Comparison of ENCODE assay signal across 10 cellular contexts in genomic region chr4:9495450-9495849, GRCh38. TPM values are rescaled to one million over a fixed set of nuclear protein-coding genes. Genes with fewer than 3 reads are reported as not detected.
DNase-seq lines count a peak whose midpoint lies in the region; ATAC-seq and TF ChIP-seq lines count a peak whose summit lies in the region.
"Not testable (repeated sequence)": the region's sequence is repeated elsewhere in the genome, so short reads cannot be mapped to it uniquely, and the experiment has no call there.
"Had no signal": no experiment of that assay in that cellular context is flagged by ENCODE, and none has a peak within 500 bp of the region (broad histone marks: within the 10 kb centered on the region; RNA-seq: fewer than 3 reads in every experiment).

No MANE protein-coding gene starts in this region.

- intact Hi-C loops in OCI-LY7 (cut with micrococcal nuclease; ENCODE audit: unreplicated experiment): loop anchor here (5.0 kb wide), 1 partner anchor 522 kb away; no protein-coding TSS in a partner anchor

- TF ChIP-seq CTCF in LNCAP (IDR thresholded peaks at IDR 0.05) (peak; percentile 42), OCI-LY7 (conservative IDR thresholded peaks at IDR 0.05; ENCODE audit: low read length) (peak; percentile 32; the same call in 1 of the 2 replicates), progenitor cell of endocrine pancreas (IDR thresholded peaks at IDR 0.05; ENCODE audit: unreplicated experiment) (peak; percentile 69)

- POLR2A ChIA-PET in OCI-LY7 (lab: Charles Lee); activated CD8-positive, alpha-beta T cell treated with anti-CD3 and anti-CD28 coated beads, Interleukin-2, amount 10 ng/mL, durations not matched to agents 7 days and 5 days (lab: Charles Lee): not testable (repeated sequence)

- not testable (repeated sequence) for H3K4me1 Mint-ChIP-seq in activated CD8-positive, alpha-beta T cell treated with anti-CD3 and anti-CD28 coated beads, Interleukin-2, amount 10 ng/mL, durations not matched to agents 7 days and 5 days (ENCODE audit: low read depth); progenitor cell of endocrine pancreas (ENCODE audit: low read depth)

- CTCF ChIA-PET in OCI-LY7 (lab: Charles Lee; ENCODE audit: unreplicated experiment): not testable (repeated sequence)
- CTCF ChIA-PET in activated CD8-positive, alpha-beta T cell treated with anti-CD3 and anti-CD28 coated beads, Interleukin-2, amount 10 ng/mL, durations not matched to agents 7 days and 5 days (lab: Charles Lee): interaction anchor here (0.7 kb wide), 1 partner anchor 170 kb away, joined by 3 read pairs; no protein-coding TSS in a partner anchor

- H2AFZ ChIP-seq in OCI-LY7 (ENCODE audit: low read length): not testable (repeated sequence)

- H3K9me3 Mint-ChIP-seq in activated CD8-positive, alpha-beta T cell treated with anti-CD3 and anti-CD28 coated beads, Interleukin-2, amount 10 ng/mL, durations not matched to agents 7 days and 5 days (ENCODE audit: insufficient read depth); progenitor cell of endocrine pancreas (ENCODE audit: low read depth): not testable (repeated sequence)

- H3K9me3 ChIP-seq in OCI-LY7 (ENCODE audit: low read length): not testable (repeated sequence)

- H3K4me2 ChIP-seq in OCI-LY7 (ENCODE audit: low read length): not testable (repeated sequence)

- not testable (repeated sequence) for H3K36me3 ChIP-seq in OCI-LY7 (ENCODE audit: insufficient read depth, low read length)

- H3K27me3 Mint-ChIP-seq in activated CD8-positive, alpha-beta T cell treated with anti-CD3 and anti-CD28 coated beads, Interleukin-2, amount 10 ng/mL, durations not matched to agents 7 days and 5 days (ENCODE audit: low read depth): not testable (repeated sequence)
- H3K27me3 Mint-ChIP-seq in progenitor cell of endocrine pancreas: peaks cover 46% of the 10 kb centered on the region

- not testable (repeated sequence) for H3K9me2 ChIP-seq in OCI-LY7 (ENCODE audit: insufficient read depth, low read length)

- H3K36me3 Mint-ChIP-seq in activated CD8-positive, alpha-beta T cell treated with anti-CD3 and anti-CD28 coated beads, Interleukin-2, amount 10 ng/mL, durations not matched to agents 7 days and 5 days (ENCODE audit: low read depth); progenitor cell of endocrine pancreas (ENCODE audit: insufficient read depth): not testable (repeated sequence)

- not testable (repeated sequence) for BruUV-seq in OCI-LY7 (replicated peaks; lab: Mats Ljungman, UMichigan)

- H3K79me2 ChIP-seq in OCI-LY7 (ENCODE audit: insufficient read depth, low read depth, low read length): not testable (repeated sequence)

- H3K4me1 ChIP-seq in OCI-LY7 (ENCODE audit: insufficient read depth, low read length, poor library complexity, severe bottlenecking): not testable (repeated sequence)

- not testable (repeated sequence) for H3K27ac ChIP-seq in OCI-LY7 (ENCODE audit: low read depth, low read length, poor library complexity, severe bottlenecking); caudate nucleus (ENCODE audit: low read depth, low read length); substantia nigra (ENCODE audit: low read depth, low read length, poor library complexity, severe bottlenecking)

- not testable (repeated sequence) for H4K20me1 ChIP-seq in OCI-LY7 (ENCODE audit: insufficient read depth, low read length)

- H3K4me3 Mint-ChIP-seq in activated CD8-positive, alpha-beta T cell treated with anti-CD3 and anti-CD28 coated beads, Interleukin-2, amount 10 ng/mL, durations not matched to agents 7 days and 5 days; progenitor cell of endocrine pancreas (ENCODE audit: low read depth): not testable (repeated sequence)

- not testable (repeated sequence) for H3K4me3 ChIP-seq in OCI-LY7 (ENCODE audit: low read depth, low read length, poor library complexity, severe bottlenecking)

- H3K27ac Mint-ChIP-seq in activated CD8-positive, alpha-beta T cell treated with anti-CD3 and anti-CD28 coated beads, Interleukin-2, amount 10 ng/mL, durations not matched to agents 7 days and 5 days; progenitor cell of endocrine pancreas: not testable (repeated sequence)

- not testable (repeated sequence) for ATAC-seq in activated CD8-positive, alpha-beta T cell treated with anti-CD3 and anti-CD28 coated beads, Interleukin-2, amount 10 ng/mL, durations not matched to agents 7 days and 5 days

- DNase-seq in DMS53 (lab: John Stamatoyannopoulos, UW) (peak; percentile 55), OCI-LY7 (ENCODE audit: low spot score) (peak; percentile 67), caudate nucleus (lab: John Stamatoyannopoulos, UW) (peak in 34 of 61 donors; percentile 1 to 62 (median 18)), iPS-NIHi11 (ENCODE audit: low spot score) (peak; percentile 58), progenitor cell of endocrine pancreas (ENCODE audit: low spot score, unreplicated experiment) (peak; percentile 85), substantia nigra (lab: John Stamatoyannopoulos, UW) (peak in 30 of 49 donors; percentile 1 to 74 (median 37))
- peak; percentile 83 for DNase-seq in activated CD8-positive, alpha-beta T cell treated with anti-CD3 and anti-CD28 coated beads, Interleukin-2, amount 10 ng/mL, durations not matched to agents 7 days and 5 days

RNA-seq across cellular contexts. Expression of gene DEFB131A, which starts 51.2 kb away (rescaled TPM):
- not detected in 2 replicates for total RNA-seq in OCI-LY7 (2014; rRNA removed; shearing (Covaris generic))
- total RNA-seq in OCI-LY7 (2022) (not detected in 2 replicates), progenitor cell of endocrine pancreas (not detected in 2 replicates)
- not detected for total RNA-seq in activated CD8-positive, alpha-beta T cell treated with anti-CD3 and anti-CD28 coated beads, Interleukin-2, amount 10 ng/mL, durations not matched to agents 7 days and 5 days
- total RNA-seq: esophagus muscularis mucosa, subcutaneous adipose tissue had no signal

Comparison
In these comparisons a context has a peak if more than half of its experiments do, and no peak if none do; other contexts are left out.
1. DNase-seq: peak in every context shown above with its lines; median percentile 85 in progenitor cell of endocrine pancreas; 83 in activated CD8-positive, alpha-beta T cell treated with anti-CD3 and anti-CD28 coated beads, Interleukin-2, amount 10 ng/mL, durations not matched to agents 7 days and 5 days; 67 in OCI-LY7; 58 in iPS-NIHi11; 55 in DMS53; 37 in substantia nigra; 18 in caudate nucleus.